In genomic region chr18:2981212-2981728, GRCh38 we compare ENCODE assay signal across 8 cellular contexts. TPM values are rescaled to one million over a fixed set of nuclear protein-coding genes. Genes with fewer than 3 reads are reported as not detected.
DNase-seq lines count a peak whose midpoint lies in the region; ATAC-seq and TF ChIP-seq lines count a peak whose summit lies in the region.

No MANE protein-coding gene starts in this region.

- H3K27me3 Mint-ChIP-seq in natural killer cell (ENCODE audit: low read depth in 2 of 2), result no peaks in the 10 kb centered on the region

- H3K36me3 ChIP-seq in BLaER1, result no peaks in the 10 kb centered on the region
- H3K36me3 ChIP-seq in KOPT-K1 (ENCODE audit: insufficient read depth, low read length), result no peaks in the 10 kb centered on the region

- peak overlapping the region; percentile 91 for H3K4me3 Mint-ChIP-seq in natural killer cell

- no peak for TF ChIP-seq CTCF in natural killer cell (IDR thresholded peaks at IDR 0.05)

- no peaks in the 10 kb centered on the region for H3K27me3 ChIP-seq in BLaER1

- H3K4me3 ChIP-seq in BLaER1, result no peak overlapping the region

- peak overlapping the region; percentile 38 for H3K4me2 ChIP-seq in BLaER1

- DNase-seq in natural killer cell, result no peak
- DNase-seq in DMS 273 (lab: John Stamatoyannopoulos, UW; ENCODE audit: unreplicated experiment), result no peak
- DNase-seq in nucleus accumbens (lab: John Stamatoyannopoulos, UW), result no peak

- peaks cover 27% of the 10 kb centered on the region; the same call in 1 of the 2 replicates for H4K20me1 ChIP-seq in BLaER1

- ATAC-seq in natural killer cell, result peak; percentile 64 to 74 (median 74)
- ATAC-seq in HG03196 (IDR thresholded peaks at IDR 0.05; ENCODE audit: unreplicated experiment), result no peak
- ATAC-seq in GM19455 (IDR thresholded peaks at IDR 0.05; ENCODE audit: unreplicated experiment), result no peak

- H3K9ac ChIP-seq in BLaER1, result no peak overlapping the region

- H3K9me3 ChIP-seq in BLaER1 (no peaks in the 10 kb centered on the region), KOPT-K1 (ENCODE audit: insufficient read depth, low read length, poor library complexity, severe bottlenecking) (no peaks in the 10 kb centered on the region)

- no peaks in the 10 kb centered on the region for H3K9me3 Mint-ChIP-seq in natural killer cell

- peak overlapping the region; percentile 95 to 98 for H3K27ac Mint-ChIP-seq in natural killer cell

- intact Hi-C loops in natural killer cell (cut with micrococcal nuclease), result loop anchor here (1.0 to 5.0 kb wide), 3 partner anchors 9 to 266 kb away; partner anchors contain the start of gene MYL12A

- H3K4me1 Mint-ChIP-seq in natural killer cell, result peaks cover 75 to 78% of the 10 kb centered on the region in 2 donors

- H3K36me3 Mint-ChIP-seq in natural killer cell, result no peaks in the 10 kb centered on the region

- peaks cover 72% of the 10 kb centered on the region for H3K4me1 ChIP-seq in BLaER1

- H3K27ac ChIP-seq in BLaER1 (no peak overlapping the region), KOPT-K1 (ENCODE audit: low read depth, low read length, poor library complexity, severe bottlenecking) (peak overlapping the region; percentile 64), cingulate gyrus (ENCODE audit: low read depth, low read length) (peak overlapping the region; percentile 22)

RNA-seq across cellular contexts. Expression of gene LPIN2, which starts 31.7 kb away (rescaled TPM):
- total RNA-seq in natural killer cell, result 10 to 100 TPM; 32.9 to 58.8 (median 57.1) TPM

Comparison
In these comparisons a context has a peak if more than half of its experiments do, and no peak if none do; other contexts are left out.
1. ATAC-seq: peak in natural killer cell (3 of 3); none in HG03196 (single experiment) and GM19455 (single experiment).